In the genomic region with DNA sequence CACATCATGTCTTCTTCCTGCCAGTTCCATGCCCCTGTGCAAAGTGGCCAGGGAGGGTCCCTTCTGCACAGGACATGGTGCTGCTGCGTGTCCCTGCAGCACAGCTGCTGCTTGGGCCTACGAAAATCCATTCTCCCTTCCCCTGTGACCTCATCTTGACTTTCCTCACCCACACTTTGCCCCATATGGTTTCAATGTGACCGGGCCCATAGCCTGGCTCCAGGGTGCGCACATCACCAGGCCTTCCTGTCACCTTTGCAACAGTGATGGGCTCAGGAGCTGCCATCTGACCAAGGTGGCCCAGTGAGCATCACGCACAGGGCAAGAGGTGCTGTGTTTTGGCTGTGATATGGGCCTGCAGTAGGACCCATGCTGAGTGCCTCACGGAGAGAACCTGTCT, we compare ENCODE assay signal across 23 cellular contexts. TPM values are rescaled to one million over a fixed set of nuclear protein-coding genes. Genes with fewer than 3 reads are reported as not detected.
DNase-seq lines count a peak whose midpoint lies in the region; ATAC-seq and TF ChIP-seq lines count a peak whose summit lies in the region.
"Had no signal": no experiment of that assay in that cellular context is flagged by ENCODE, and none has a peak within 500 bp of the region (broad histone marks: within the 10 kb centered on the region; RNA-seq: fewer than 3 reads in every experiment).

No MANE protein-coding gene starts in this region.

- H3K9me3 ChIP-seq in T-helper 17 cell (ENCODE audit: control insufficient read depth, low read length, poor library complexity, severe bottlenecking) = no peaks in the 10 kb centered on the region

- no peak overlapping the region for H3K4me3 Mint-ChIP-seq in activated naive CD8-positive, alpha-beta T cell treated with anti-CD3 and anti-CD28 coated beads, Interleukin-2, amount 50 U/mL, for 24 hours
- H3K4me3 Mint-ChIP-seq in activated naive CD8-positive, alpha-beta T cell treated with anti-CD3 and anti-CD28 coated beads for 36 hours = no peak overlapping the region
- H3K4me3 Mint-ChIP-seq in T-helper 17 cell = peak overlapping the region; percentile 66
- peak overlapping the region; percentile 3 for H3K4me3 Mint-ChIP-seq in progenitor cell of endocrine pancreas (ENCODE audit: low read depth)
- H3K4me3 Mint-ChIP-seq: CD8-positive, alpha-beta T cell had no signal

- H3K9me3 Mint-ChIP-seq in activated naive CD8-positive, alpha-beta T cell treated with anti-CD3 and anti-CD28 coated beads, Interleukin-2, amount 50 U/mL, for 24 hours = no peaks in the 10 kb centered on the region
- peaks cover 2% of the 10 kb centered on the region for H3K9me3 Mint-ChIP-seq in activated naive CD8-positive, alpha-beta T cell treated with anti-CD3 and anti-CD28 coated beads for 36 hours
- no peaks in the 10 kb centered on the region for H3K9me3 Mint-ChIP-seq in progenitor cell of endocrine pancreas (ENCODE audit: low read depth)
- H3K9me3 Mint-ChIP-seq: CD8-positive, alpha-beta T cell had no signal

- TF ChIP-seq CTCF in foreskin fibroblast (IDR thresholded peaks at IDR 0.05; ENCODE audit: low read depth, low read length) (no peak), progenitor cell of endocrine pancreas (IDR thresholded peaks at IDR 0.05; ENCODE audit: unreplicated experiment) (no peak)

- H3K4me1 Mint-ChIP-seq in activated naive CD8-positive, alpha-beta T cell treated with anti-CD3 and anti-CD28 coated beads, Interleukin-2, amount 50 U/mL, for 24 hours = no peaks in the 10 kb centered on the region
- H3K4me1 Mint-ChIP-seq in activated naive CD8-positive, alpha-beta T cell treated with anti-CD3 and anti-CD28 coated beads for 36 hours = peaks cover 3% of the 10 kb centered on the region
- H3K4me1 Mint-ChIP-seq in T-helper 17 cell (peaks cover 19% of the 10 kb centered on the region), progenitor cell of endocrine pancreas (ENCODE audit: low read depth) (no peaks in the 10 kb centered on the region)

- no peak overlapping the region for H3K27ac Mint-ChIP-seq in activated naive CD8-positive, alpha-beta T cell treated with anti-CD3 and anti-CD28 coated beads, Interleukin-2, amount 50 U/mL, for 24 hours
- no peak overlapping the region for H3K27ac Mint-ChIP-seq in activated naive CD8-positive, alpha-beta T cell treated with anti-CD3 and anti-CD28 coated beads for 36 hours
- no peak overlapping the region for H3K27ac Mint-ChIP-seq in T-helper 17 cell
- H3K27ac Mint-ChIP-seq in progenitor cell of endocrine pancreas = no peak overlapping the region
- H3K27ac Mint-ChIP-seq: CD8-positive, alpha-beta T cell had no signal

- H3K36me3 Mint-ChIP-seq in activated naive CD8-positive, alpha-beta T cell treated with anti-CD3 and anti-CD28 coated beads, Interleukin-2, amount 50 U/mL, for 24 hours (ENCODE audit: low read depth) = peaks cover 29% of the 10 kb centered on the region
- peaks cover 33% of the 10 kb centered on the region for H3K36me3 Mint-ChIP-seq in activated naive CD8-positive, alpha-beta T cell treated with anti-CD3 and anti-CD28 coated beads for 36 hours
- peaks cover 9% of the 10 kb centered on the region for H3K36me3 Mint-ChIP-seq in T-helper 17 cell (ENCODE audit: low read depth)
- peaks cover 25% of the 10 kb centered on the region for H3K36me3 Mint-ChIP-seq in progenitor cell of endocrine pancreas (ENCODE audit: insufficient read depth)

- H3K27me3 Mint-ChIP-seq in activated naive CD8-positive, alpha-beta T cell treated with anti-CD3 and anti-CD28 coated beads, Interleukin-2, amount 50 U/mL, for 24 hours = no peaks in the 10 kb centered on the region
- no peaks in the 10 kb centered on the region for H3K27me3 Mint-ChIP-seq in activated naive CD8-positive, alpha-beta T cell treated with anti-CD3 and anti-CD28 coated beads for 36 hours
- no peaks in the 10 kb centered on the region for H3K27me3 Mint-ChIP-seq in T-helper 17 cell
- no peaks in the 10 kb centered on the region for H3K27me3 Mint-ChIP-seq in progenitor cell of endocrine pancreas

- peak; percentile 33 for ATAC-seq in activated naive CD8-positive, alpha-beta T cell treated with anti-CD3 and anti-CD28 coated beads, Interleukin-2, amount 50 U/mL, for 24 hours
- no peak for ATAC-seq in T-helper 17 cell
- ATAC-seq: CD8-positive, alpha-beta T cell; HCT116 had no signal

- DNase-seq in activated naive CD8-positive, alpha-beta T cell treated with anti-CD3 and anti-CD28 coated beads, Interleukin-2, amount 50 U/mL, for 24 hours = no peak
- DNase-seq in activated naive CD8-positive, alpha-beta T cell treated with anti-CD3 and anti-CD28 coated beads for 36 hours = no peak
- DNase-seq in T-helper 17 cell (no peak), foreskin fibroblast (peak; percentile 33 to 80), progenitor cell of endocrine pancreas (ENCODE audit: low spot score, unreplicated experiment) (no peak), activated gamma-delta T cell treated with Interleukin-2 at 50 U/mL for 16 hours (no peak), COLO829 (ENCODE audit: low spot score) (no peak), epidermal melanocyte (ENCODE audit: insufficient read length, low spot score) (no peak)
- DNase-seq: C1 segment of cervical spinal cord; Calu3; CD8-positive, alpha-beta T cell; DMS79 treated with DMSO at 0.1 percent for 48 hours; GF-D8; Kasumi-1; NCI-H1105 treated with DMSO at 0.1 percent for 48 hours; NCI-H146; NCI-H2029; NCI-H2227 treated with DMSO at 0.1 percent for 48 hours; NCI-H526 treated with DMSO at 0.1 percent for 48 hours; SHP77 had no signal

- no peak overlapping the region for H3K4me3 ChIP-seq in foreskin fibroblast (ENCODE audit: low read depth in 1 of 2, low read length in 2 of 2)

RNA-seq across cellular contexts. Expression of a gene that starts 10.8 kb away (rescaled TPM):
- 10 to 100 TPM; 67.2 to 73.5 TPM for total RNA-seq in activated naive CD8-positive, alpha-beta T cell treated with anti-CD3 and anti-CD28 coated beads for 36 hours
- total RNA-seq in T-helper 17 cell (100 to 1,000 TPM; 133 to 173 TPM), progenitor cell of endocrine pancreas (110 and 118 TPM in 2 replicates)

RNA-seq across cellular contexts. Expression of a gene that starts 30.9 kb away (rescaled TPM):
- total RNA-seq in activated naive CD8-positive, alpha-beta T cell treated with anti-CD3 and anti-CD28 coated beads for 36 hours = 1 to 10 TPM; 1.3 to 1.5 TPM
- total RNA-seq in T-helper 17 cell (1 to 10 TPM; 1.8 to 3.3 TPM), progenitor cell of endocrine pancreas (14.4 and 21.5 TPM in 2 replicates)

RNA-seq across cellular contexts. Expression of a gene that starts 42.4 kb away (rescaled TPM):
- total RNA-seq in activated naive CD8-positive, alpha-beta T cell treated with anti-CD3 and anti-CD28 coated beads for 36 hours = not detected
- total RNA-seq in T-helper 17 cell (under 1 TPM in 1 of 2 donors, not detected in 1; 0.52 TPM), progenitor cell of endocrine pancreas (4.6 and 5.5 TPM in 2 replicates)
- total RNA-seq: CD8-positive, alpha-beta T cell had no signal

RNA-seq across cellular contexts. Expression of a gene that starts 43.6 kb away (rescaled TPM):
- 10 to 100 TPM; 21.7 to 24.0 TPM for total RNA-seq in activated naive CD8-positive, alpha-beta T cell treated with anti-CD3 and anti-CD28 coated beads for 36 hours
- total RNA-seq in T-helper 17 cell = 10 to 100 TPM; 11.3 to 12.9 TPM
- 11.8 and 12.0 TPM in 2 replicates for total RNA-seq in progenitor cell of endocrine pancreas

RNA-seq across cellular contexts. Expression of a gene that starts 50.9 kb away (rescaled TPM):
- under 1 TPM in 1 of 2 experiments, not detected in 1; 0.25 TPM for total RNA-seq in activated naive CD8-positive, alpha-beta T cell treated with anti-CD3 and anti-CD28 coated beads for 36 hours
- not detected for total RNA-seq in T-helper 17 cell
- total RNA-seq in progenitor cell of endocrine pancreas = 5.5 and 6.0 TPM in 2 replicates
- total RNA-seq: CD8-positive, alpha-beta T cell; H4; M059J had no signal

Comparison
In these comparisons a context has a peak if more than half of its experiments do, and no peak if none do; other contexts are left out.
1. DNase-seq: peak in foreskin fibroblast (2 of 2); none in activated naive CD8-positive, alpha-beta T cell treated with anti-CD3 and anti-CD28 coated beads, Interleukin-2, amount 50 U/mL, for 24 hours (single experiment), activated naive CD8-positive, alpha-beta T cell treated with anti-CD3 and anti-CD28 coated beads for 36 hours (single experiment), T-helper 17 cell (0 of 3), progenitor cell of endocrine pancreas (single experiment), activated gamma-delta T cell treated with Interleukin-2 at 50 U/mL for 16 hours (single experiment), COLO829 (single experiment) and epidermal melanocyte (single experiment).
2. H3K4me3 Mint-ChIP-seq: peak in T-helper 17 cell (single experiment) and progenitor cell of endocrine pancreas (single experiment); none in activated naive CD8-positive, alpha-beta T cell treated with anti-CD3 and anti-CD28 coated beads, Interleukin-2, amount 50 U/mL, for 24 hours (single experiment) and activated naive CD8-positive, alpha-beta T cell treated with anti-CD3 and anti-CD28 coated beads for 36 hours (single experiment).